ENCODE assay signal across 1 cellular context in the genomic region with DNA sequence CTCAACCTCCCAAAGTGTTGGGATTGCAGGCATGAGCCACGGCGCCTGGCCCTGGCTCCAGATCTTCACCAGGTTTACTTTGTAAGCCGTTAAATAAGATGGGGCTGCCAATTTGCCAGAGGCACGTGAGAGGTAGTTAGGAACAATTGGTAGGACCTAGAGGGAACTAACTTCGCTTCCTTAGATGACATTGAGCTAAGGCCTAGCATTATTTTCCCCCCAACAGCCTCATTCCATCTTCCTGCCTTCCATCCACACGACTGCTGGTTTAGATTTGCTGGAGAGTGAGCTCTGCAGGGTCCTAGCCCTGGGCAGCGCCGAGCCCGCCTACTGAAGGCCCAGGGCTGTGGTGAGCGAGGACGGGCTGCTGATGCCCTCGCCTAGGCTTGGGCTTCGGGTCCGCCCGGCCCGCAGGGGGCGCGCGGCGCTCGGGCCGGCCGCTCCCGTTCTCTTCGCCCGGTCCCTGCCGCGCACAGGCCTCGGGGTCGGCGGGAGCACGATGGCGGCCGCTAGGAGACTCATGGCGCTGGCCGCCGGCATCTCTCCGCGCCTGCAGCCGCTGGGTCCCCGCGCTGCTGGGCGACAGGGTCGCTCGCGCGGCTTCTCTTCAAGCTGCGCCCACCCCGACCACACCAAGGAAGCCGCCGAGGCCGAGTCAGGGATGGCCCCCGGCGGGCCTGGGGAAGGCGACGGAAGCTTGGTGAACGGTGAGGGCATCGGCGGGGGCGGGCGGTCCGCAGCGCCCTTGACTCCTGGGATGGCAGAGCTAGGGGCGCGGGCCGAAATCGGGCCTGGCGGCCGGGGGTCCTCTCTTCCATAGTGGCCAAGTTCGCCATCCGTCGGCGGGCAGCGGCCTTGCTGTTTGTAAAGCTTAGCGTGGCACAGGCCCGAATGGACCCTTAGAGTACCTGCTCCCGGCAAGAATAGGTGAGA.
TF ChIP-seq lines count a peak whose summit lies in the region.

No MANE protein-coding gene starts in this region.

TF ChIP-seq in K562, 482 proteins besides CTCF, POLR2A, EP300 and RAD21 (continued from another document):
- TF ChIP-seq ARID3A (IDR thresholded peaks at IDR 0.05; ENCODE audit: borderline replicate concordance, low read depth, low read length) (no peak), DIDO1 (tag; IDR thresholded peaks at IDR 0.05; ENCODE audit: low read depth) (no peak), PHF8 (IDR thresholded peaks at IDR 0.05; ENCODE audit: borderline replicate concordance, low read length) (peak; percentile 99), TAF7 (tag; IDR thresholded peaks at IDR 0.05) (peak; percentile 78), ZNF695 (CRISPR knock-in tag; IDR thresholded peaks at IDR 0.05) (no peak), ZNF584 (CRISPR knock-in tag; IDR thresholded peaks at IDR 0.05; ENCODE audit: low read depth) (no peak), FOSL1 (tag; conservative IDR thresholded peaks at IDR 0.05) (no peak), HINFP (tag; conservative IDR thresholded peaks at IDR 0.05; ENCODE audit: low read depth) (no peak), CBX2 (IDR thresholded peaks at IDR 0.05; ENCODE audit: insufficient read depth, low read length, poor library complexity, severe bottlenecking) (no peak), U2AF2 (optimal IDR thresholded peaks at IDR 0.05; ENCODE audit: low read depth, low read length) (no peak), MEF2A (IDR thresholded peaks at IDR 0.05; ENCODE audit: control insufficient read depth, low read depth, low read length) (peak; percentile 33; the same call in 1 of the 2 replicates), RFX1 (IDR thresholded peaks at IDR 0.05) (no peak), HDAC2 (IDR thresholded peaks at IDR 0.05) (no peak), POLR2G (IDR thresholded peaks at IDR 0.05; ENCODE audit: low read depth, low read length) (peak; percentile 100), ZBTB1 (CRISPR knock-in tag; IDR thresholded peaks at IDR 0.05; ENCODE audit: borderline replicate concordance, low read depth) (0 out of 2 replicates have a peak, but pooled peaks have one; percentile 74), ZSCAN32 (CRISPR knock-in tag; IDR thresholded peaks at IDR 0.05) (0 out of 2 replicates have a peak, but pooled peaks have one; percentile 12), ELF2 (CRISPR knock-in tag; IDR thresholded peaks at IDR 0.05) (0 out of 2 replicates have a peak, but pooled peaks have one; percentile 17), ZSCAN29 (IDR thresholded peaks at IDR 0.05) (no peak; the same call in 1 of the 2 replicates), ARID3B (CRISPR knock-in tag; IDR thresholded peaks at IDR 0.05; ENCODE audit: borderline replicate concordance) (no peak), SIN3A (IDR thresholded peaks at IDR 0.05; ENCODE audit: borderline replicate concordance in 2 of 2, control insufficient read depth in 1 of 2, low read depth in 2 of 2, low read length in 2 of 2) (peak; percentile 80 to 93), USF2 (CRISPR knock-in tag; IDR thresholded peaks at IDR 0.05) (no peak), RFX7 (CRISPR knock-in tag; IDR thresholded peaks at IDR 0.05) (0 out of 2 replicates have a peak, but pooled peaks have one; percentile 42), ASH1L (IDR thresholded peaks at IDR 0.05; ENCODE audit: borderline replicate concordance, low read depth, partially characterized antibody) (no peak)
- TF ChIP-seq, protein P1, sequence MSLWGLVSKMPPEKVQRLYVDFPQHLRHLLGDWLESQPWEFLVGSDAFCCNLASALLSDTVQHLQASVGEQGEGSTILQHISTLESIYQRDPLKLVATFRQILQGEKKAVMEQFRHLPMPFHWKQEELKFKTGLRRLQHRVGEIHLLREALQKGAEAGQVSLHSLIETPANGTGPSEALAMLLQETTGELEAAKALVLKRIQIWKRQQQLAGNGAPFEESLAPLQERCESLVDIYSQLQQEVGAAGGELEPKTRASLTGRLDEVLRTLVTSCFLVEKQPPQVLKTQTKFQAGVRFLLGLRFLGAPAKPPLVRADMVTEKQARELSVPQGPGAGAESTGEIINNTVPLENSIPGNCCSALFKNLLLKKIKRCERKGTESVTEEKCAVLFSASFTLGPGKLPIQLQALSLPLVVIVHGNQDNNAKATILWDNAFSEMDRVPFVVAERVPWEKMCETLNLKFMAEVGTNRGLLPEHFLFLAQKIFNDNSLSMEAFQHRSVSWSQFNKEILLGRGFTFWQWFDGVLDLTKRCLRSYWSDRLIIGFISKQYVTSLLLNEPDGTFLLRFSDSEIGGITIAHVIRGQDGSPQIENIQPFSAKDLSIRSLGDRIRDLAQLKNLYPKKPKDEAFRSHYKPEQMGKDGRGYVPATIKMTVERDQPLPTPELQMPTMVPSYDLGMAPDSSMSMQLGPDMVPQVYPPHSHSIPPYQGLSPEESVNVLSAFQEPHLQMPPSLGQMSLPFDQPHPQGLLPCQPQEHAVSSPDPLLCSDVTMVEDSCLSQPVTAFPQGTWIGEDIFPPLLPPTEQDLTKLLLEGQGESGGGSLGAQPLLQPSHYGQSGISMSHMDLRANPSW (CRISPR knock-in tag; IDR thresholded peaks at IDR 0.05): 0 out of 2 replicates have a peak, but pooled peaks have one; percentile 83
- TF ChIP-seq, protein P2, sequence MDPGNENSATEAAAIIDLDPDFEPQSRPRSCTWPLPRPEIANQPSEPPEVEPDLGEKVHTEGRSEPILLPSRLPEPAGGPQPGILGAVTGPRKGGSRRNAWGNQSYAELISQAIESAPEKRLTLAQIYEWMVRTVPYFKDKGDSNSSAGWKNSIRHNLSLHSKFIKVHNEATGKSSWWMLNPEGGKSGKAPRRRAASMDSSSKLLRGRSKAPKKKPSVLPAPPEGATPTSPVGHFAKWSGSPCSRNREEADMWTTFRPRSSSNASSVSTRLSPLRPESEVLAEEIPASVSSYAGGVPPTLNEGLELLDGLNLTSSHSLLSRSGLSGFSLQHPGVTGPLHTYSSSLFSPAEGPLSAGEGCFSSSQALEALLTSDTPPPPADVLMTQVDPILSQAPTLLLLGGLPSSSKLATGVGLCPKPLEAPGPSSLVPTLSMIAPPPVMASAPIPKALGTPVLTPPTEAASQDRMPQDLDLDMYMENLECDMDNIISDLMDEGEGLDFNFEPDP (CRISPR knock-in tag; IDR thresholded peaks at IDR 0.05): 0 out of 2 replicates have a peak, but pooled peaks have one; percentile 57
- TF ChIP-seq, protein P3, sequence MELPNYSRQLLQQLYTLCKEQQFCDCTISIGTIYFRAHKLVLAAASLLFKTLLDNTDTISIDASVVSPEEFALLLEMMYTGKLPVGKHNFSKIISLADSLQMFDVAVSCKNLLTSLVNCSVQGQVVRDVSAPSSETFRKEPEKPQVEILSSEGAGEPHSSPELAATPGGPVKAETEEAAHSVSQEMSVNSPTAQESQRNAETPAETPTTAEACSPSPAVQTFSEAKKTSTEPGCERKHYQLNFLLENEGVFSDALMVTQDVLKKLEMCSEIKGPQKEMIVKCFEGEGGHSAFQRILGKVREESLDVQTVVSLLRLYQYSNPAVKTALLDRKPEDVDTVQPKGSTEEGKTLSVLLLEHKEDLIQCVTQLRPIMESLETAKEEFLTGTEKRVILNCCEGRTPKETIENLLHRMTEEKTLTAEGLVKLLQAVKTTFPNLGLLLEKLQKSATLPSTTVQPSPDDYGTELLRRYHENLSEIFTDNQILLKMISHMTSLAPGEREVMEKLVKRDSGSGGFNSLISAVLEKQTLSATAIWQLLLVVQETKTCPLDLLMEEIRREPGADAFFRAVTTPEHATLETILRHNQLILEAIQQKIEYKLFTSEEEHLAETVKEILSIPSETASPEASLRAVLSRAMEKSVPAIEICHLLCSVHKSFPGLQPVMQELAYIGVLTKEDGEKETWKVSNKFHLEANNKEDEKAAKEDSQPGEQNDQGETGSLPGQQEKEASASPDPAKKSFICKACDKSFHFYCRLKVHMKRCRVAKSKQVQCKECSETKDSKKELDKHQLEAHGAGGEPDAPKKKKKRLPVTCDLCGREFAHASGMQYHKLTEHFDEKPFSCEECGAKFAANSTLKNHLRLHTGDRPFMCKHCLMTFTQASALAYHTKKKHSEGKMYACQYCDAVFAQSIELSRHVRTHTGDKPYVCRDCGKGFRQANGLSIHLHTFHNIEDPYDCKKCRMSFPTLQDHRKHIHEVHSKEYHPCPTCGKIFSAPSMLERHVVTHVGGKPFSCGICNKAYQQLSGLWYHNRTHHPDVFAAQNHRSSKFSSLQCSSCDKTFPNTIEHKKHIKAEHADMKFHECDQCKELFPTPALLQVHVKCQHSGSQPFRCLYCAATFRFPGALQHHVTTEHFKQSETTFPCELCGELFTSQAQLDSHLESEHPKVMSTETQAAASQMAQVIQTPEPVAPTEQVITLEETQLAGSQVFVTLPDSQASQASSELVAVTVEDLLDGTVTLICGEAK (IDR thresholded peaks at IDR 0.05): no peak; the same call in 1 of the 2 replicates
- TF ChIP-seq, protein P3 (CRISPR knock-in tag; IDR thresholded peaks at IDR 0.05): no peak
